ENCODE assay signal across 8 cellular contexts in genomic region chr17:57357830-57358426, GRCh38.
DNase-seq lines count a peak whose midpoint lies in the region; ATAC-seq and TF ChIP-seq lines count a peak whose summit lies in the region.

No MANE protein-coding gene starts in this region.

- CTCF ChIA-PET in activated naive CD4-positive, alpha-beta T cell treated with anti-CD3 and anti-CD28 coated beads, Interleukin-2, amount 10 ng/mL, durations not matched to agents 7 days and 5 days (lab: Charles Lee), result interaction anchor here (0.7 kb wide), 1 partner anchor 194 kb away, joined by 3 read pairs; no protein-coding TSS in a partner anchor

- H3K27ac ChIP-seq in duodenal mucosa (ENCODE audit: low read depth, low read length), result peak overlapping the region; percentile 79
- peak overlapping the region in 3 of 4 donors; percentile 28 to 75 (median 68) for H3K27ac ChIP-seq in upper lobe of left lung

- no peaks in the 10 kb centered on the region for H3K27me3 Mint-ChIP-seq in activated naive CD4-positive, alpha-beta T cell treated with anti-CD3 and anti-CD28 coated beads, Interleukin-2, amount 50 U/mL, for 24 hours
- no peaks in the 10 kb centered on the region for H3K27me3 Mint-ChIP-seq in activated naive CD4-positive, alpha-beta T cell treated with anti-CD3 and anti-CD28 coated beads, Interleukin-2, amount 10 ng/mL, durations not matched to agents 7 days and 5 days

- H3K36me3 ChIP-seq in duodenal mucosa (ENCODE audit: control insufficient read depth in 1 of 2, insufficient read depth in 2 of 2, low read length in 2 of 2) (no peaks in the 10 kb centered on the region), upper lobe of left lung (no peaks in the 10 kb centered on the region), BE2C (peaks cover 6% of the 10 kb centered on the region)

- TF ChIP-seq CTCF in upper lobe of left lung (IDR thresholded peaks at IDR 0.05) (no peak), BE2C (IDR thresholded peaks at IDR 0.05; ENCODE audit: low read depth, low read length) (no peak)

- no peak overlapping the region for H3K9ac ChIP-seq in duodenal mucosa (ENCODE audit: low read depth in 1 of 2, low read length in 2 of 2)

- H3K27me3 ChIP-seq in duodenal mucosa (ENCODE audit: control insufficient read depth in 1 of 2, insufficient read depth in 2 of 2, low read length in 2 of 2) (no peaks in the 10 kb centered on the region), upper lobe of left lung (no peaks in the 10 kb centered on the region), BE2C (no peaks in the 10 kb centered on the region)

- H3K4me1 ChIP-seq in duodenal mucosa (ENCODE audit: control insufficient read depth in 1 of 2, insufficient read depth in 2 of 2, low read length in 2 of 2) (peaks cover 26 to 31% of the 10 kb centered on the region in 2 donors), upper lobe of left lung (peaks cover 6 to 16% (median 10%) of the 10 kb centered on the region in 4 donors), BE2C (0 out of 2 replicates have a peak, but pooled peaks cover 7% of the 10 kb centered on the region)

- peaks cover 65% of the 10 kb centered on the region for H3K4me1 Mint-ChIP-seq in activated naive CD4-positive, alpha-beta T cell treated with anti-CD3 and anti-CD28 coated beads, Interleukin-2, amount 50 U/mL, for 24 hours
- peaks cover 51% of the 10 kb centered on the region for H3K4me1 Mint-ChIP-seq in activated naive CD4-positive, alpha-beta T cell treated with anti-CD3 and anti-CD28 coated beads, Interleukin-2, amount 10 ng/mL, durations not matched to agents 7 days and 5 days

- H3K4me3 Mint-ChIP-seq in activated naive CD4-positive, alpha-beta T cell treated with anti-CD3 and anti-CD28 coated beads, Interleukin-2, amount 50 U/mL, for 24 hours, result no peak overlapping the region
- no peak overlapping the region for H3K4me3 Mint-ChIP-seq in activated naive CD4-positive, alpha-beta T cell treated with anti-CD3 and anti-CD28 coated beads, Interleukin-2, amount 10 ng/mL, durations not matched to agents 7 days and 5 days

- H3K9me3 Mint-ChIP-seq in activated naive CD4-positive, alpha-beta T cell treated with anti-CD3 and anti-CD28 coated beads, Interleukin-2, amount 50 U/mL, for 24 hours, result no peaks in the 10 kb centered on the region
- no peaks in the 10 kb centered on the region for H3K9me3 Mint-ChIP-seq in activated naive CD4-positive, alpha-beta T cell treated with anti-CD3 and anti-CD28 coated beads, Interleukin-2, amount 10 ng/mL, durations not matched to agents 7 days and 5 days

- TF ChIP-seq EP300 in upper lobe of left lung (IDR thresholded peaks at IDR 0.05), result no peak

- peaks cover 7% of the 10 kb centered on the region for H3K36me3 Mint-ChIP-seq in activated naive CD4-positive, alpha-beta T cell treated with anti-CD3 and anti-CD28 coated beads, Interleukin-2, amount 50 U/mL, for 24 hours
- peaks cover 12% of the 10 kb centered on the region for H3K36me3 Mint-ChIP-seq in activated naive CD4-positive, alpha-beta T cell treated with anti-CD3 and anti-CD28 coated beads, Interleukin-2, amount 10 ng/mL, durations not matched to agents 7 days and 5 days

- H3K27ac Mint-ChIP-seq in activated naive CD4-positive, alpha-beta T cell treated with anti-CD3 and anti-CD28 coated beads, Interleukin-2, amount 50 U/mL, for 24 hours, result peak overlapping the region; percentile 30
- H3K27ac Mint-ChIP-seq in activated naive CD4-positive, alpha-beta T cell treated with anti-CD3 and anti-CD28 coated beads, Interleukin-2, amount 10 ng/mL, durations not matched to agents 7 days and 5 days, result no peak overlapping the region

- no peak overlapping the region for H3K4me3 ChIP-seq in duodenal mucosa (ENCODE audit: low read depth in 1 of 2, low read length in 2 of 2)
- H3K4me3 ChIP-seq in upper lobe of left lung, result no peak overlapping the region
- H3K4me3 ChIP-seq in BE2C (ENCODE audit: low read depth, low read length), result no peak overlapping the region

- TF ChIP-seq POLR2A in upper lobe of left lung (IDR thresholded peaks at IDR 0.05), result no peak

- ATAC-seq in HG03196 (IDR thresholded peaks at IDR 0.05; ENCODE audit: unreplicated experiment), result peak; percentile 50
- peak in 1 of 2 donors; percentile 34 for ATAC-seq in upper lobe of left lung (ENCODE audit: low FRiP score in 2 of 2)

- DNase-seq in activated naive CD4-positive, alpha-beta T cell treated with anti-CD3 and anti-CD28 coated beads, Interleukin-2, amount 10 ng/mL, durations not matched to agents 7 days and 5 days, result no peak
- DNase-seq in upper lobe of left lung (no peak), NCI-H1436 treated with DMSO at 0.1 percent for 48 hours (lab: John Stamatoyannopoulos, UW) (no peak), BE2C (no peak), globus pallidus (ENCODE audit: low spot score) (no peak)

- WGBS in upper lobe of left lung, 2 donors, result 55 to 66% methylated on average over 3 of the region's 3 CpGs

- H3K9me3 ChIP-seq in duodenal mucosa (ENCODE audit: control insufficient read depth in 1 of 2, low read length in 2 of 2), result no peaks in the 10 kb centered on the region
- H3K9me3 ChIP-seq in upper lobe of left lung, result no peaks in the 10 kb centered on the region
- no peaks in the 10 kb centered on the region for H3K9me3 ChIP-seq in BE2C
